Comparison of ENCODE assay signal across 1 cellular context in the genomic region with DNA sequence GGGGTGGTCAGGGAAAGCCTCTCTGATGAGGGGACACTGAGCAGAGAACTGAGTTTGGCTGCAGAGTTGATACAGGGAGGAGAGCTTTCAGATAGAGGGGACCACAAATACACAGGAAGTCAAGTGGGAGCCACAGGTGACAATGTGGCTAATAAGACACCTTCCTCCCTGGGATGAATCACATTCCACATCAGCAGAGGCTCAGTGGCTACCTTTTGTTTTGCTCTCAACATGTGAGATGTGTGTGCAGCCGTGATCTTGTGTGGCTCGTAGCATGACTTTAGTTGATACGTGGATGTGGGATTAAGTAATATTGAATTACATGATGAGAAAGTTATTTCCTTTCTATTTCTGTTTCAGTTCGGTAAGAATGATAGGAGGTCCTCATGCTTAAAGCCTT.
TF ChIP-seq lines count a peak whose summit lies in the region.

No MANE protein-coding gene starts in this region.

TF ChIP-seq in WTC11, 78 proteins besides CTCF, POLR2A, EP300 and RAD21 (continued from another document):
- TF ChIP-seq, protein P1, sequence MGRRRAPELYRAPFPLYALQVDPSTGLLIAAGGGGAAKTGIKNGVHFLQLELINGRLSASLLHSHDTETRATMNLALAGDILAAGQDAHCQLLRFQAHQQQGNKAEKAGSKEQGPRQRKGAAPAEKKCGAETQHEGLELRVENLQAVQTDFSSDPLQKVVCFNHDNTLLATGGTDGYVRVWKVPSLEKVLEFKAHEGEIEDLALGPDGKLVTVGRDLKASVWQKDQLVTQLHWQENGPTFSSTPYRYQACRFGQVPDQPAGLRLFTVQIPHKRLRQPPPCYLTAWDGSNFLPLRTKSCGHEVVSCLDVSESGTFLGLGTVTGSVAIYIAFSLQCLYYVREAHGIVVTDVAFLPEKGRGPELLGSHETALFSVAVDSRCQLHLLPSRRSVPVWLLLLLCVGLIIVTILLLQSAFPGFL (CRISPR knock-in tag; IDR thresholded peaks at IDR 0.05; ENCODE audit: borderline replicate concordance) = no peak
- TF ChIP-seq NFYB (CRISPR knock-in tag; conservative IDR thresholded peaks at IDR 0.05; ENCODE audit: low read depth) (no peak), NR1H2 (CRISPR knock-in tag; IDR thresholded peaks at IDR 0.05) (no peak), ZNF423 (CRISPR knock-in tag; IDR thresholded peaks at IDR 0.05) (no peak), ZNF416 (CRISPR knock-in tag; IDR thresholded peaks at IDR 0.05) (no peak), JAZF1 (CRISPR knock-in tag; IDR thresholded peaks at IDR 0.05) (no peak), ZNF317 (CRISPR knock-in tag; IDR thresholded peaks at IDR 0.05; ENCODE audit: borderline replicate concordance, low read depth) (no peak), OVOL2 (CRISPR knock-in tag; IDR thresholded peaks at IDR 0.05; ENCODE audit: borderline replicate concordance) (no peak)
- TF ChIP-seq, protein P2, sequence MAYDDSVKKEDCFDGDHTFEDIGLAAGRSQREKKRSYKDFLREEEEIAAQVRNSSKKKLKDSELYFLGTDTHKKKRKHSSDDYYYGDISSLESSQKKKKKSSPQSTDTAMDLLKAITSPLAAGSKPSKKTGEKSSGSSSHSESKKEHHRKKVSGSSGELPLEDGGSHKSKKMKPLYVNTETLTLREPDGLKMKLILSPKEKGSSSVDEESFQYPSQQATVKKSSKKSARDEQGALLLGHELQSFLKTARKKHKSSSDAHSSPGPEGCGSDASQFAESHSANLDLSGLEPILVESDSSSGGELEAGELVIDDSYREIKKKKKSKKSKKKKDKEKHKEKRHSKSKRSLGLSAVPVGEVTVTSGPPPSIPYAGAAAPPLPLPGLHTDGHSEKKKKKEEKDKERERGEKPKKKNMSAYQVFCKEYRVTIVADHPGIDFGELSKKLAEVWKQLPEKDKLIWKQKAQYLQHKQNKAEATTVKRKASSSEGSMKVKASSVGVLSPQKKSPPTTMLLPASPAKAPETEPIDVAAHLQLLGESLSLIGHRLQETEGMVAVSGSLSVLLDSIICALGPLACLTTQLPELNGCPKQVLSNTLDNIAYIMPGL (CRISPR knock-in tag; IDR thresholded peaks at IDR 0.05) = no peak
- TF ChIP-seq, protein P3, sequence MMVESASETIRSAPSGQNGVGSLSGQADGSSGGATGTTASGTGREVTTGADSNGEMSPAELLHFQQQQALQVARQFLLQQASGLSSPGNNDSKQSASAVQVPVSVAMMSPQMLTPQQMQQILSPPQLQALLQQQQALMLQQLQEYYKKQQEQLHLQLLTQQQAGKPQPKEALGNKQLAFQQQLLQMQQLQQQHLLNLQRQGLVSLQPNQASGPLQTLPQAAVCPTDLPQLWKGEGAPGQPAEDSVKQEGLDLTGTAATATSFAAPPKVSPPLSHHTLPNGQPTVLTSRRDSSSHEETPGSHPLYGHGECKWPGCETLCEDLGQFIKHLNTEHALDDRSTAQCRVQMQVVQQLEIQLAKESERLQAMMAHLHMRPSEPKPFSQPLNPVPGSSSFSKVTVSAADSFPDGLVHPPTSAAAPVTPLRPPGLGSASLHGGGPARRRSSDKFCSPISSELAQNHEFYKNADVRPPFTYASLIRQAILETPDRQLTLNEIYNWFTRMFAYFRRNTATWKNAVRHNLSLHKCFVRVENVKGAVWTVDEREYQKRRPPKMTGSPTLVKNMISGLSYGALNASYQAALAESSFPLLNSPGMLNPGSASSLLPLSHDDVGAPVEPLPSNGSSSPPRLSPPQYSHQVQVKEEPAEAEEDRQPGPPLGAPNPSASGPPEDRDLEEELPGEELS (CRISPR knock-in tag; IDR thresholded peaks at IDR 0.05) = no peak
- TF ChIP-seq, protein P4, sequence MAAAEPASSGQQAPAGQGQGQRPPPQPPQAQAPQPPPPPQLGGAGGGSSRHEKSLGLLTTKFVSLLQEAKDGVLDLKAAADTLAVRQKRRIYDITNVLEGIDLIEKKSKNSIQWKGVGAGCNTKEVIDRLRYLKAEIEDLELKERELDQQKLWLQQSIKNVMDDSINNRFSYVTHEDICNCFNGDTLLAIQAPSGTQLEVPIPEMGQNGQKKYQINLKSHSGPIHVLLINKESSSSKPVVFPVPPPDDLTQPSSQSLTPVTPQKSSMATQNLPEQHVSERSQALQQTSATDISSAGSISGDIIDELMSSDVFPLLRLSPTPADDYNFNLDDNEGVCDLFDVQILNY (CRISPR knock-in tag; IDR thresholded peaks at IDR 0.05) = no peak
- TF ChIP-seq, protein P5, sequence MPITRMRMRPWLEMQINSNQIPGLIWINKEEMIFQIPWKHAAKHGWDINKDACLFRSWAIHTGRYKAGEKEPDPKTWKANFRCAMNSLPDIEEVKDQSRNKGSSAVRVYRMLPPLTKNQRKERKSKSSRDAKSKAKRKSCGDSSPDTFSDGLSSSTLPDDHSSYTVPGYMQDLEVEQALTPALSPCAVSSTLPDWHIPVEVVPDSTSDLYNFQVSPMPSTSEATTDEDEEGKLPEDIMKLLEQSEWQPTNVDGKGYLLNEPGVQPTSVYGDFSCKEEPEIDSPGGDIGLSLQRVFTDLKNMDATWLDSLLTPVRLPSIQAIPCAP (CRISPR knock-in tag; IDR thresholded peaks at IDR 0.05) = no peak
- TF ChIP-seq, protein P6, sequence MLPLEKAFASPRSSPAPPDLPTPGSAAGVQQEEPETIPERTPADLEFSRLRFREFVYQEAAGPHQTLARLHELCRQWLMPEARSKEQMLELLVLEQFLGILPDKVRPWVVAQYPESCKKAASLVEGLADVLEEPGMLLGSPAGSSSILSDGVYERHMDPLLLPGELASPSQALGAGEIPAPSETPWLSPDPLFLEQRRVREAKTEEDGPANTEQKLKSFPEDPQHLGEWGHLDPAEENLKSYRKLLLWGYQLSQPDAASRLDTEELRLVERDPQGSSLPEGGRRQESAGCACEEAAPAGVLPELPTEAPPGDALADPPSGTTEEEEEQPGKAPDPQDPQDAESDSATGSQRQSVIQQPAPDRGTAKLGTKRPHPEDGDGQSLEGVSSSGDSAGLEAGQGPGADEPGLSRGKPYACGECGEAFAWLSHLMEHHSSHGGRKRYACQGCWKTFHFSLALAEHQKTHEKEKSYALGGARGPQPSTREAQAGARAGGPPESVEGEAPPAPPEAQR (CRISPR knock-in tag; IDR thresholded peaks at IDR 0.05) = no peak
- TF ChIP-seq, protein P7, sequence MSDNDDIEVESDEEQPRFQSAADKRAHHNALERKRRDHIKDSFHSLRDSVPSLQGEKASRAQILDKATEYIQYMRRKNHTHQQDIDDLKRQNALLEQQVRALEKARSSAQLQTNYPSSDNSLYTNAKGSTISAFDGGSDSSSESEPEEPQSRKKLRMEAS (CRISPR knock-in tag; IDR thresholded peaks at IDR 0.05) = no peak
- TF ChIP-seq, protein P8, sequence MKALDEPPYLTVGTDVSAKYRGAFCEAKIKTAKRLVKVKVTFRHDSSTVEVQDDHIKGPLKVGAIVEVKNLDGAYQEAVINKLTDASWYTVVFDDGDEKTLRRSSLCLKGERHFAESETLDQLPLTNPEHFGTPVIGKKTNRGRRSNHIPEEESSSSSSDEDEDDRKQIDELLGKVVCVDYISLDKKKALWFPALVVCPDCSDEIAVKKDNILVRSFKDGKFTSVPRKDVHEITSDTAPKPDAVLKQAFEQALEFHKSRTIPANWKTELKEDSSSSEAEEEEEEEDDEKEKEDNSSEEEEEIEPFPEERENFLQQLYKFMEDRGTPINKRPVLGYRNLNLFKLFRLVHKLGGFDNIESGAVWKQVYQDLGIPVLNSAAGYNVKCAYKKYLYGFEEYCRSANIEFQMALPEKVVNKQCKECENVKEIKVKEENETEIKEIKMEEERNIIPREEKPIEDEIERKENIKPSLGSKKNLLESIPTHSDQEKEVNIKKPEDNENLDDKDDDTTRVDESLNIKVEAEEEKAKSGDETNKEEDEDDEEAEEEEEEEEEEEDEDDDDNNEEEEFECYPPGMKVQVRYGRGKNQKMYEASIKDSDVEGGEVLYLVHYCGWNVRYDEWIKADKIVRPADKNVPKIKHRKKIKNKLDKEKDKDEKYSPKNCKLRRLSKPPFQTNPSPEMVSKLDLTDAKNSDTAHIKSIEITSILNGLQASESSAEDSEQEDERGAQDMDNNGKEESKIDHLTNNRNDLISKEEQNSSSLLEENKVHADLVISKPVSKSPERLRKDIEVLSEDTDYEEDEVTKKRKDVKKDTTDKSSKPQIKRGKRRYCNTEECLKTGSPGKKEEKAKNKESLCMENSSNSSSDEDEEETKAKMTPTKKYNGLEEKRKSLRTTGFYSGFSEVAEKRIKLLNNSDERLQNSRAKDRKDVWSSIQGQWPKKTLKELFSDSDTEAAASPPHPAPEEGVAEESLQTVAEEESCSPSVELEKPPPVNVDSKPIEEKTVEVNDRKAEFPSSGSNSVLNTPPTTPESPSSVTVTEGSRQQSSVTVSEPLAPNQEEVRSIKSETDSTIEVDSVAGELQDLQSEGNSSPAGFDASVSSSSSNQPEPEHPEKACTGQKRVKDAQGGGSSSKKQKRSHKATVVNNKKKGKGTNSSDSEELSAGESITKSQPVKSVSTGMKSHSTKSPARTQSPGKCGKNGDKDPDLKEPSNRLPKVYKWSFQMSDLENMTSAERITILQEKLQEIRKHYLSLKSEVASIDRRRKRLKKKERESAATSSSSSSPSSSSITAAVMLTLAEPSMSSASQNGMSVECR (CRISPR knock-in tag; IDR thresholded peaks at IDR 0.05; ENCODE audit: borderline replicate concordance) = no peak
